In the genomic region with DNA sequence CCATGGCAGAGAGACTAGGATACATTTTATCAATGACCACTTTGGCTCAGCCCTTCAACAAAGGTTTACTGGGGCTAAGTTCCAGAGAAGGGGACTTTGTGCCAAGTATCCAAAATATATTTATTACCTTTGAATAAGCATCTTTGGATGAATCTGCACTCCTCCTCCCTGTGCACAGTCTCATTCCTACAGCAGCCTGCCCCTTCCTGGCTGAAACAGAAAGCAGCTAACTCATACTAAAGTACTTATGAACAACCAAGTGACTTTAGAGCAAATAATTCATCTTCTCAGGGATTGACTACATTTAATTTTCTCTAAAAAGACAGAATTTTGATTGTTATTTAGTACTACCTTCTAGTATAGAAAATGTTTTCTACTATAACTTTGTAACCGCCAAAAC, we compare ENCODE assay signal across 1 cellular context.
TF ChIP-seq lines count a peak whose summit lies in the region.

No MANE protein-coding gene starts in this region.

TF ChIP-seq in SK-N-SH treated with all-trans-retinoic acid at 6 μM for 48 hours, 23 proteins besides CTCF, POLR2A, EP300 and RAD21 (continued from another document):
- TF ChIP-seq, protein P1, sequence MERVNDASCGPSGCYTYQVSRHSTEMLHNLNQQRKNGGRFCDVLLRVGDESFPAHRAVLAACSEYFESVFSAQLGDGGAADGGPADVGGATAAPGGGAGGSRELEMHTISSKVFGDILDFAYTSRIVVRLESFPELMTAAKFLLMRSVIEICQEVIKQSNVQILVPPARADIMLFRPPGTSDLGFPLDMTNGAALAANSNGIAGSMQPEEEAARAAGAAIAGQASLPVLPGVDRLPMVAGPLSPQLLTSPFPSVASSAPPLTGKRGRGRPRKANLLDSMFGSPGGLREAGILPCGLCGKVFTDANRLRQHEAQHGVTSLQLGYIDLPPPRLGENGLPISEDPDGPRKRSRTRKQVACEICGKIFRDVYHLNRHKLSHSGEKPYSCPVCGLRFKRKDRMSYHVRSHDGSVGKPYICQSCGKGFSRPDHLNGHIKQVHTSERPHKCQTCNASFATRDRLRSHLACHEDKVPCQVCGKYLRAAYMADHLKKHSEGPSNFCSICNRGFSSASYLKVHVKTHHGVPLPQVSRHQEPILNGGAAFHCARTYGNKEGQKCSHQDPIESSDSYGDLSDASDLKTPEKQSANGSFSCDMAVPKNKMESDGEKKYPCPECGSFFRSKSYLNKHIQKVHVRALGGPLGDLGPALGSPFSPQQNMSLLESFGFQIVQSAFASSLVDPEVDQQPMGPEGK (CRISPR knock-in tag; IDR thresholded peaks at IDR 0.05; ENCODE audit: borderline replicate concordance): no peak
- no peak for TF ChIP-seq RARB (CRISPR knock-in tag; IDR thresholded peaks at IDR 0.05)
- TF ChIP-seq, protein P2, sequence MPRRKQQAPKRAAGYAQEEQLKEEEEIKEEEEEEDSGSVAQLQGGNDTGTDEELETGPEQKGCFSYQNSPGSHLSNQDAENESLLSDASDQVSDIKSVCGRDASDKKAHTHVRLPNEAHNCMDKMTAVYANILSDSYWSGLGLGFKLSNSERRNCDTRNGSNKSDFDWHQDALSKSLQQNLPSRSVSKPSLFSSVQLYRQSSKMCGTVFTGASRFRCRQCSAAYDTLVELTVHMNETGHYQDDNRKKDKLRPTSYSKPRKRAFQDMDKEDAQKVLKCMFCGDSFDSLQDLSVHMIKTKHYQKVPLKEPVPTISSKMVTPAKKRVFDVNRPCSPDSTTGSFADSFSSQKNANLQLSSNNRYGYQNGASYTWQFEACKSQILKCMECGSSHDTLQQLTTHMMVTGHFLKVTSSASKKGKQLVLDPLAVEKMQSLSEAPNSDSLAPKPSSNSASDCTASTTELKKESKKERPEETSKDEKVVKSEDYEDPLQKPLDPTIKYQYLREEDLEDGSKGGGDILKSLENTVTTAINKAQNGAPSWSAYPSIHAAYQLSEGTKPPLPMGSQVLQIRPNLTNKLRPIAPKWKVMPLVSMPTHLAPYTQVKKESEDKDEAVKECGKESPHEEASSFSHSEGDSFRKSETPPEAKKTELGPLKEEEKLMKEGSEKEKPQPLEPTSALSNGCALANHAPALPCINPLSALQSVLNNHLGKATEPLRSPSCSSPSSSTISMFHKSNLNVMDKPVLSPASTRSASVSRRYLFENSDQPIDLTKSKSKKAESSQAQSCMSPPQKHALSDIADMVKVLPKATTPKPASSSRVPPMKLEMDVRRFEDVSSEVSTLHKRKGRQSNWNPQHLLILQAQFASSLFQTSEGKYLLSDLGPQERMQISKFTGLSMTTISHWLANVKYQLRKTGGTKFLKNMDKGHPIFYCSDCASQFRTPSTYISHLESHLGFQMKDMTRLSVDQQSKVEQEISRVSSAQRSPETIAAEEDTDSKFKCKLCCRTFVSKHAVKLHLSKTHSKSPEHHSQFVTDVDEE (CRISPR knock-in tag; IDR thresholded peaks at IDR 0.05): no peak
- TF ChIP-seq OSR1 (CRISPR knock-in tag; IDR thresholded peaks at IDR 0.05): no peak
- no peak for TF ChIP-seq TOX (CRISPR knock-in tag; IDR thresholded peaks at IDR 0.05; ENCODE audit: borderline replicate concordance)
- no peak for TF ChIP-seq ZFP3 (CRISPR knock-in tag; IDR thresholded peaks at IDR 0.05)
- TF ChIP-seq ZNF565 (CRISPR knock-in tag; conservative IDR thresholded peaks at IDR 0.05; ENCODE audit: low read depth): no peak
- TF ChIP-seq ZNF8 (CRISPR knock-in tag; IDR thresholded peaks at IDR 0.05): no peak
- no peak for TF ChIP-seq ZFP30 (CRISPR knock-in tag; IDR thresholded peaks at IDR 0.05)
- TF ChIP-seq ZNF70 (CRISPR knock-in tag; IDR thresholded peaks at IDR 0.05): no peak
- TF ChIP-seq TCF4 (CRISPR knock-in tag; IDR thresholded peaks at IDR 0.05; ENCODE audit: borderline replicate concordance): no peak
- no peak for TF ChIP-seq ZC3H10 (CRISPR knock-in tag; IDR thresholded peaks at IDR 0.05)
